Comparison of ENCODE assay signal across 22 cellular contexts in genomic region chr5:84618262-84618661, GRCh38.
DNase-seq lines count a peak whose midpoint lies in the region; ATAC-seq and TF ChIP-seq lines count a peak whose summit lies in the region.
"Had no signal": no experiment of that assay in that cellular context is flagged by ENCODE, and none has a peak within 500 bp of the region (broad histone marks: within the 10 kb centered on the region; RNA-seq: fewer than 3 reads in every experiment).

No MANE protein-coding gene starts in this region.

- no peaks in the 10 kb centered on the region for H3K36me3 ChIP-seq in MM.1S (replicated peaks; ENCODE audit: insufficient read depth, low read length)
- H3K36me3 ChIP-seq: BLaER1, HAP-1, Peyer's patch, SJCRH30 had no signal

- H3K9me3 Mint-ChIP-seq in activated CD4-positive, alpha-beta T cell treated with anti-CD3 and anti-CD28 coated beads, Interleukin-2, amount 10 ng/mL, durations not matched to agents 24 days and 14 days: no peaks in the 10 kb centered on the region

- TF ChIP-seq CTCF in MM.1S (IDR thresholded peaks at IDR 0.05; ENCODE audit: low read length): no peak

- no peaks in the 10 kb centered on the region for H3K27me3 ChIP-seq in MM.1S (replicated peaks; ENCODE audit: insufficient read depth, low read length)
- H3K27me3 ChIP-seq: BLaER1, Peyer's patch, SJCRH30 had no signal

- H3K27ac Mint-ChIP-seq in activated CD4-positive, alpha-beta T cell treated with anti-CD3 and anti-CD28 coated beads, Interleukin-2, amount 10 ng/mL, durations not matched to agents 24 days and 14 days: no peak overlapping the region

- no peaks in the 10 kb centered on the region for H4K20me1 ChIP-seq in MM.1S (ENCODE audit: insufficient read depth, low read length)
- H4K20me1 ChIP-seq: BLaER1 had no signal

- H3K9ac ChIP-seq in MM.1S (ENCODE audit: low read length): no peak overlapping the region
- H3K9ac ChIP-seq: BLaER1, GM23248 had no signal

- H3K4me1 ChIP-seq in MM.1S (ENCODE audit: low read length): peaks cover 10% of the 10 kb centered on the region
- H3K4me1 ChIP-seq: HAP-1, Peyer's patch, SJCRH30 had no signal

- peak; percentile 21 for DNase-seq in MM.1S
- no peak for DNase-seq in activated CD4-positive, alpha-beta T cell treated with anti-CD3 and anti-CD28 coated beads, Interleukin-2, amount 10 ng/mL, durations not matched to agents 24 days and 14 days
- DNase-seq in medulla oblongata (ENCODE audit: extremely low spot score): no peak
- no peak for DNase-seq in RKO (ENCODE audit: low spot score)
- DNase-seq in G401 (ENCODE audit: low spot score): no peak
- DNase-seq: ACHN, GF-D8, GM23248, Kasumi-1, NCI-H1092 treated with DMSO at 0.1 percent for 48 hours, NCI-H1436 treated with DMSO at 0.1 percent for 48 hours, NCI-H2029, NCI-H226, NCI-H524, NCI-H774, Peyer's patch, SJCRH30, T-helper 9 cell had no signal

- ATAC-seq in GM18511 (IDR thresholded peaks at IDR 0.05; ENCODE audit: unreplicated experiment): peak; percentile 84
- peak; percentile 61 for ATAC-seq in GM18870 (IDR thresholded peaks at IDR 0.05; ENCODE audit: unreplicated experiment)

- no peak overlapping the region for H3K27ac ChIP-seq in MM.1S (ENCODE audit: low read length)
- H3K27ac ChIP-seq: BLaER1, GM23248, Peyer's patch, SJCRH30 had no signal

- no peaks in the 10 kb centered on the region for H3K9me3 ChIP-seq in MM.1S (replicated peaks; ENCODE audit: insufficient read depth, low read length)
- H3K9me3 ChIP-seq: BLaER1, HAP-1, Peyer's patch, SJCRH30 had no signal

- in situ Hi-C loops in G401 (cut with HindIII; ENCODE audit: low sequenced_read_pairs): no loop called here

- H3K4me3 ChIP-seq in MM.1S (ENCODE audit: low read length): no peak overlapping the region
- H3K4me3 ChIP-seq: BLaER1, GM23248, HAP-1, Peyer's patch, SJCRH30 had no signal

- intact Hi-C loops in activated CD4-positive, alpha-beta T cell treated with anti-CD3 and anti-CD28 coated beads, Interleukin-2, amount 10 ng/mL, durations not matched to agents 24 days and 14 days (cut with micrococcal nuclease): no loop called here

- no peak overlapping the region for H3K4me2 ChIP-seq in MM.1S (ENCODE audit: low read depth, low read length)
- H3K4me2 ChIP-seq: BLaER1 had no signal

- no peaks in the 10 kb centered on the region for H3K79me2 ChIP-seq in MM.1S (ENCODE audit: low read length)

- H3K9me2 ChIP-seq in MM.1S (replicated peaks; ENCODE audit: insufficient read depth, low read length): no peaks in the 10 kb centered on the region

- H3K4me1 Mint-ChIP-seq in activated CD4-positive, alpha-beta T cell treated with anti-CD3 and anti-CD28 coated beads, Interleukin-2, amount 10 ng/mL, durations not matched to agents 24 days and 14 days: no peaks in the 10 kb centered on the region

- H3K4me3 Mint-ChIP-seq in activated CD4-positive, alpha-beta T cell treated with anti-CD3 and anti-CD28 coated beads, Interleukin-2, amount 10 ng/mL, durations not matched to agents 24 days and 14 days: no peak overlapping the region

- no peaks in the 10 kb centered on the region for H3F3A ChIP-seq in MM.1S (ENCODE audit: insufficient read depth, low read length)

- no peaks in the 10 kb centered on the region for H3K27me3 Mint-ChIP-seq in activated CD4-positive, alpha-beta T cell treated with anti-CD3 and anti-CD28 coated beads, Interleukin-2, amount 10 ng/mL, durations not matched to agents 24 days and 14 days

- no peaks in the 10 kb centered on the region for H3K36me3 Mint-ChIP-seq in activated CD4-positive, alpha-beta T cell treated with anti-CD3 and anti-CD28 coated beads, Interleukin-2, amount 10 ng/mL, durations not matched to agents 24 days and 14 days (ENCODE audit: low read depth)

- H2AFZ ChIP-seq in MM.1S (ENCODE audit: low read length): no peak overlapping the region
- H2AFZ ChIP-seq: GM23248 had no signal
